ENCODE assay signal across 24 cellular contexts in the genomic region with DNA sequence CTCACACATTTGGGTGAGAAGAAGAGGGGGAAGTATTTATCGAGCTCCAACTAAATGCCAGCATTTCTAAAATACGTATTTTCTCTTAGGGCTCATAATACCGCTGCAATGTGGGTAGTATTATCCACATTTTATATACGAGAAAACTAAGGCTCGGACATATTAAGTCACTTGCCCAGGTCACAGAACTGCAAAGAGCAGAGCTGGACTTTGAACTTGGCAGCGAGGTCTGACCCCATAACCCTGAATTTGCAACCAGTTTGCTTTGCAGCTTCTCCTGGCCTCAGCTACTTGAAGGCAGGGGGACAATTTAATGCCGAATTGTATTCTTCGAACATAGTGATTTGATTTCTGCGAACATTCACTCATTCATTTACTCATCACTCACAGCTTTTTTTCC.
"Had no signal": no experiment of that assay in that cellular context is flagged by ENCODE, and none has a peak within 500 bp of the region (broad histone marks: within the 10 kb centered on the region; RNA-seq: fewer than 3 reads in every experiment).

No MANE protein-coding gene starts in this region.

- H3K27me3 ChIP-seq: gastroesophageal sphincter, pancreas, tibial nerve had no signal

- H3K4me1 ChIP-seq: prostate gland had no signal

- FAIRE-seq: pancreas had no signal

- ATAC-seq: activated CD8-positive, alpha-beta memory T cell treated with anti-CD3 and anti-CD28 coated beads, Interleukin-2, amount 10 ng/mL, durations not matched to agents 7 days and 5 days; activated CD8-positive, alpha-beta T cell treated with anti-CD3 and anti-CD28 coated beads, Interleukin-2, amount 10 ng/mL, durations not matched to agents 7 days and 5 days; activated naive CD4-positive, alpha-beta T cell treated with anti-CD3 and anti-CD28 coated beads, Interleukin-2, amount 50 U/mL, for 72 hours; effector memory CD8-positive, alpha-beta T cell; gastroesophageal sphincter; naive thymus-derived CD8-positive, alpha-beta T cell; stimulated activated naive B cell treated with anti-CD40 and anti-IgM and Interleukin-4, amounts not matched to agents 10 μg/mL and 1 μg/mL and 100 μg/mL, for 72 hours had no signal

- H3K4me3 Mint-ChIP-seq: activated B cell treated with CpG ODN at 0.5 μM for 24 hours; activated CD8-positive, alpha-beta memory T cell treated with anti-CD3 and anti-CD28 coated beads, Interleukin-2, amount 10 ng/mL, durations not matched to agents 7 days and 5 days; activated CD8-positive, alpha-beta T cell treated with anti-CD3 and anti-CD28 coated beads, Interleukin-2, amount 10 ng/mL, durations not matched to agents 7 days and 5 days; effector memory CD8-positive, alpha-beta T cell; naive thymus-derived CD8-positive, alpha-beta T cell; neural crest cell; stimulated activated naive B cell treated with anti-CD40 and anti-IgM and Interleukin-4, amounts not matched to agents 10 μg/mL and 1 μg/mL and 100 μg/mL, for 72 hours; T-helper 2 cell treated with Interferon-gamma antibody and Interleukin-4, amounts not matched to agents 5 μg/mL and 100 μg/mL, for 36 hours had no signal

- H3K4me3 ChIP-seq: coronary artery, gastroesophageal sphincter, pancreas, prostate gland, tibial nerve had no signal

- H3K9me3 Mint-ChIP-seq: activated B cell treated with CpG ODN at 0.5 μM for 24 hours; activated naive CD4-positive, alpha-beta T cell treated with anti-CD3 and anti-CD28 coated beads, Interleukin-2, amount 50 U/mL, for 72 hours; activated T-helper 2 cell treated with anti-CD3 and anti-CD28 coated beads, Interferon-gamma antibody, Interleukin-2, Interleukin-4, amounts not matched to agents 10 μg/mL and 5 μg/mL and 100 μg/mL, durations not matched to agents 14 hours and 24 hours and 36 hours; effector memory CD8-positive, alpha-beta T cell; naive thymus-derived CD8-positive, alpha-beta T cell; neural crest cell; stimulated activated naive B cell treated with anti-CD40 and anti-IgM and Interleukin-4, amounts not matched to agents 10 μg/mL and 1 μg/mL and 100 μg/mL, for 72 hours; T-helper 2 cell treated with Interferon-gamma antibody and Interleukin-4, amounts not matched to agents 5 μg/mL and 100 μg/mL, for 36 hours had no signal

- H3K27ac ChIP-seq: coronary artery, gastroesophageal sphincter, prostate gland had no signal

- H3K4me1 Mint-ChIP-seq: activated B cell treated with CpG ODN at 0.5 μM for 24 hours, neural crest cell had no signal

- H3K27ac Mint-ChIP-seq: activated B cell treated with CpG ODN at 0.5 μM for 24 hours; activated CD8-positive, alpha-beta memory T cell treated with anti-CD3 and anti-CD28 coated beads, Interleukin-2, amount 10 ng/mL, durations not matched to agents 7 days and 5 days; activated CD8-positive, alpha-beta T cell treated with anti-CD3 and anti-CD28 coated beads, Interleukin-2, amount 10 ng/mL, durations not matched to agents 7 days and 5 days; activated naive CD4-positive, alpha-beta T cell treated with anti-CD3 and anti-CD28 coated beads, Interleukin-2, amount 50 U/mL, for 72 hours; activated T-helper 2 cell treated with anti-CD3 and anti-CD28 coated beads, Interferon-gamma antibody, Interleukin-2, Interleukin-4, amounts not matched to agents 10 μg/mL and 5 μg/mL and 100 μg/mL, durations not matched to agents 14 hours and 24 hours and 36 hours; effector memory CD8-positive, alpha-beta T cell; stimulated activated naive B cell treated with anti-CD40 and anti-IgM and Interleukin-4, amounts not matched to agents 10 μg/mL and 1 μg/mL and 100 μg/mL, for 72 hours; T-helper 2 cell treated with Interferon-gamma antibody and Interleukin-4, amounts not matched to agents 5 μg/mL and 100 μg/mL, for 36 hours had no signal

- H3K36me3 Mint-ChIP-seq: activated CD8-positive, alpha-beta memory T cell treated with anti-CD3 and anti-CD28 coated beads, Interleukin-2, amount 10 ng/mL, durations not matched to agents 7 days and 5 days; activated naive CD4-positive, alpha-beta T cell treated with anti-CD3 and anti-CD28 coated beads, Interleukin-2, amount 50 U/mL, for 72 hours; naive thymus-derived CD8-positive, alpha-beta T cell; stimulated activated naive B cell treated with anti-CD40 and anti-IgM and Interleukin-4, amounts not matched to agents 10 μg/mL and 1 μg/mL and 100 μg/mL, for 72 hours had no signal

- H3K36me3 ChIP-seq: gastroesophageal sphincter, pancreas, prostate gland, tibial nerve had no signal

- H3K9me3 ChIP-seq: gastroesophageal sphincter, pancreas, prostate gland, tibial nerve had no signal

- DNase-seq: activated B cell treated with CpG ODN at 0.5 μM for 24 hours; activated CD8-positive, alpha-beta memory T cell treated with anti-CD3 and anti-CD28 coated beads, Interleukin-2, amount 10 ng/mL, durations not matched to agents 7 days and 5 days; activated CD8-positive, alpha-beta T cell treated with anti-CD3 and anti-CD28 coated beads, Interleukin-2, amount 10 ng/mL, durations not matched to agents 7 days and 5 days; activated naive CD4-positive, alpha-beta T cell; activated T-cell treated with anti-CD3 and anti-CD28 coated beads, Interleukin-2, amount 50 U/mL, for 48 hours; effector memory CD8-positive, alpha-beta T cell; kidney glomerular epithelial cell; midbrain; naive thymus-derived CD8-positive, alpha-beta T cell; nucleus accumbens; pancreas; retina; stimulated activated CD4-positive, alpha-beta T cell treated with anti-CD3 and anti-CD28 coated beads, Interleukin-15, amount 100 ng/mL, for 24 hours; stimulated activated CD4-positive, alpha-beta T cell treated with anti-CD3 and anti-CD28 coated beads, Interleukin-2, amount 100 ng/mL, for 24 hours; stimulated activated naive B cell treated with anti-CD40 and anti-IgM and Interleukin-4, amounts not matched to agents 10 μg/mL and 1 μg/mL and 100 μg/mL, for 72 hours; T-helper 1 cell had no signal

- H3K27me3 Mint-ChIP-seq: activated B cell treated with CpG ODN at 0.5 μM for 24 hours; stimulated activated naive B cell treated with anti-CD40 and anti-IgM and Interleukin-4, amounts not matched to agents 10 μg/mL and 1 μg/mL and 100 μg/mL, for 72 hours had no signal
